Comparison of ENCODE assay signal across 11 cellular contexts in genomic region chr9:105150991-105151685, GRCh38.
DNase-seq lines count a peak whose midpoint lies in the region; ATAC-seq and TF ChIP-seq lines count a peak whose summit lies in the region.
"Had no signal": no experiment of that assay in that cellular context is flagged by ENCODE, and none has a peak within 500 bp of the region (broad histone marks: within the 10 kb centered on the region; RNA-seq: fewer than 3 reads in every experiment).

No MANE protein-coding gene starts in this region.

- H3K23ac ChIP-seq in mesendoderm (ENCODE audit: low read length): no peak overlapping the region

- ATAC-seq in HG02759 (IDR thresholded peaks at IDR 0.05; ENCODE audit: unreplicated experiment) (peak; percentile 88), RWPE2 (ENCODE audit: low read depth) (peak; percentile 84), lower lobe of right lung (peak; percentile 34 to 75), aorta (ENCODE audit: low FRiP score) (no peak)
- ATAC-seq: mucosa of descending colon had no signal

- DNase-seq in EH (ENCODE audit: low read depth): peak; percentile 74
- no peak for DNase-seq in RWPE2 (ENCODE audit: low spot score)
- DNase-seq in lower lobe of right lung: no peak
- no peak for DNase-seq in mesendoderm
- DNase-seq in NCI-H1930 (lab: John Stamatoyannopoulos, UW): no peak
- DNase-seq in aorta: no peak
- no peak for DNase-seq in Kasumi-1 (lab: John Stamatoyannopoulos, UW)
- DNase-seq: activated naive CD8-positive, alpha-beta T cell treated with anti-CD3 and anti-CD28 coated beads for 36 hours; mucosa of descending colon; stimulated activated CD4-positive, alpha-beta T cell treated with anti-CD3 and anti-CD28 coated beads, Interleukin-12 subunit alpha, Interleukin-12 subunit beta, amount 100 ng/mL, for 4 hours had no signal

- H2BK15ac ChIP-seq in mesendoderm (replicated peaks; ENCODE audit: low read depth): no peak overlapping the region

- no peak overlapping the region for H4K5ac ChIP-seq in mesendoderm (ENCODE audit: low read length)

- H3K9me3 ChIP-seq in RWPE2 (ENCODE audit: severe bottlenecking) (no peaks in the 10 kb centered on the region), lower lobe of right lung (no peaks in the 10 kb centered on the region), aorta (ENCODE audit: control insufficient read depth, low read length) (no peaks in the 10 kb centered on the region)
- H3K9me3 ChIP-seq: mucosa of descending colon had no signal

- H3K18ac ChIP-seq in mesendoderm (ENCODE audit: low read length): no peak overlapping the region

- H3K27me3 ChIP-seq in RWPE2 (ENCODE audit: insufficient read depth, poor library complexity, severe bottlenecking) (no peaks in the 10 kb centered on the region), lower lobe of right lung (ENCODE audit: low read depth) (no peaks in the 10 kb centered on the region), mesendoderm (ENCODE audit: insufficient read depth, low read length, poor library complexity) (no peaks in the 10 kb centered on the region), aorta (ENCODE audit: control insufficient read depth in 1 of 2, insufficient read depth in 2 of 2, low read length in 1 of 2) (no peaks in the 10 kb centered on the region)

- WGBS in mesendoderm (ENCODE audit: extremely low coverage, insufficient coverage, low lambda C conversion rate): no CpG with 5 or more reads among the region's 2 CpGs
- WGBS in aorta, 2 donors: 58 to 70% methylated on average over 2 of the region's 2 CpGs

- H3K4ac ChIP-seq in mesendoderm (ENCODE audit: low read depth, low read length): no peak overlapping the region

- no peaks in the 10 kb centered on the region for H3K79me2 ChIP-seq in mesendoderm (ENCODE audit: control insufficient read depth, insufficient read depth, low read length)

- intact Hi-C loops in lower lobe of right lung (cut with DNase I): no loop called here
- intact Hi-C loops in aorta (cut with DNase I): loop anchor here (10.0 kb wide), 3 partner anchors 166 to 366 kb away; no protein-coding TSS in a partner anchor

- H2BK5ac ChIP-seq in mesendoderm (ENCODE audit: low read length): no peak overlapping the region

- no peak overlapping the region for H4K8ac ChIP-seq in mesendoderm (ENCODE audit: low read depth, low read length)

- no peaks in the 10 kb centered on the region for H3K36me3 ChIP-seq in RWPE2 (ENCODE audit: low read depth)
- H3K36me3 ChIP-seq in lower lobe of right lung: no peaks in the 10 kb centered on the region
- H3K36me3 ChIP-seq in mesendoderm (ENCODE audit: control insufficient read depth, insufficient read depth, low read length): no peaks in the 10 kb centered on the region
- H3K36me3 ChIP-seq in aorta (ENCODE audit: control insufficient read depth in 1 of 2, insufficient read depth in 2 of 2, low read length in 1 of 2): no peaks in the 10 kb centered on the region

- H2AK5ac ChIP-seq in mesendoderm (ENCODE audit: low read length): no peak overlapping the region

- no peak overlapping the region for H3K4me2 ChIP-seq in mesendoderm (ENCODE audit: low read length)

- H2BK120ac ChIP-seq in mesendoderm (ENCODE audit: low read depth, low read length): no peak overlapping the region

- no peak overlapping the region for H3K27ac ChIP-seq in RWPE2 (ENCODE audit: poor library complexity, severe bottlenecking)
- no peak overlapping the region for H3K27ac ChIP-seq in lower lobe of right lung
- no peak overlapping the region for H3K27ac ChIP-seq in mesendoderm (ENCODE audit: low read depth, low read length)
- no peak overlapping the region for H3K27ac ChIP-seq in aorta (ENCODE audit: low read depth in 1 of 2, low read length in 2 of 2)

- H3K56ac ChIP-seq in mesendoderm (ENCODE audit: low read length): no peak overlapping the region

- H3K4me1 ChIP-seq in RWPE2 (ENCODE audit: insufficient read depth, poor library complexity, severe bottlenecking) (peaks cover 23% of the 10 kb centered on the region), lower lobe of right lung (no peaks in the 10 kb centered on the region), mesendoderm (ENCODE audit: control insufficient read depth, low read depth, low read length) (no peaks in the 10 kb centered on the region), aorta (ENCODE audit: control insufficient read depth in 1 of 2, insufficient read depth in 2 of 2, low read length in 2 of 2) (no peaks in the 10 kb centered on the region)

- no peak for TF ChIP-seq CTCF in RWPE2 (IDR thresholded peaks at IDR 0.05; ENCODE audit: poor library complexity, severe bottlenecking)
- no peak for TF ChIP-seq CTCF in lower lobe of right lung (IDR thresholded peaks at IDR 0.05)

- H3K4me3 ChIP-seq in RWPE2 (ENCODE audit: severe bottlenecking) (no peak overlapping the region), lower lobe of right lung (no peak overlapping the region), mesendoderm (ENCODE audit: low read length) (no peak overlapping the region), aorta (ENCODE audit: low read length in 2 of 2) (no peak overlapping the region)
- H3K4me3 ChIP-seq: mucosa of descending colon had no signal

- H3K79me1 ChIP-seq in mesendoderm (ENCODE audit: low read length): no peaks in the 10 kb centered on the region

- H3K9ac ChIP-seq in mesendoderm (ENCODE audit: low read length): no peak overlapping the region
